In the genomic region with DNA sequence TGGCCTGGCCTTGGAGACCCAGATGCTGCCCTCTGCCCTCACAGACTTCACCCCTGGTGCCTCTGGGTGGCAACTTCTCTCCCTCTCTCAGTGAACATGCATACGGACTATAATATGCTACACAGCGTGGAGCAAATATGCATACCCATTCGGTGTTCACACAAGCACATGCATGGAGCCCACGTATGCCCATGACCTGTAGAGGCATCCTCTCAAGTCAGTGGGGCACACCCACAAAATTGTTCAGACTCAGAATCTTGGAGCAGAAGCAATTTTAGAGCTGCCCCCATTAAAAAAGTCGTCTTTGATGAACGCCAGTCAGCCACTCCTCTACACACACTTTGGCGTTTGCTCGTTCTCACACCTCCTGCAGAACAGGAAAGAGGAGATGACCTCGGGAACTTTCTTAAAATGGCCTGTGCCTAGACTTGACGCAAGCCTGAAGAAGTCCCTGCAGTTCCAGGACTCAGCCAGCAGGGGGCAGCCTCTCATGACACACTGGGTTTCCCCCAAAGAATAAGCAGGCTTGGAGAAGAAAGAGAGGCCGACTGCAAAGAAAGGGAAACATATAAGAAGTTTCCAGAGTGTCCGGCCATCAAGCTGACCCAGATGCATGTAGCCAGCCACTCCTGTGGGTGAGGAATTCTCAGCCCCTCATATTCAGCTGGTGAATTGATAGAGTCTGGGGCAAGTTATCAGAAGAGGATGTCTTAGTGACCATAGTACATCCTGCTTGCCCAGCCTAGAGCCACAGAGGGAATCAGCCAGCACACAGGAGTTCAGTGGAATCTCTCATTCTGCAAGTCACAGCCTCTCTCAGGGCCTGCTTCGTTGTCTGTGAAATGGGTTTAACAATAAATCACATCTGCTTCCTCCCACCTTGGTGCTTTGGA, we compare ENCODE assay signal across 8 cellular contexts. TPM values are rescaled to one million over a fixed set of nuclear protein-coding genes. Genes with fewer than 3 reads are reported as not detected.
A peak's percentile ranks its signal among the peaks of the same experiment; 100 is the strongest.
DNase-seq lines count a peak whose midpoint lies in the region; ATAC-seq and TF ChIP-seq lines count a peak whose summit lies in the region.

No MANE protein-coding gene starts in this region.

- TF ChIP-seq CTCF in GM10266 (IDR thresholded peaks at IDR 0.05; ENCODE audit: control insufficient read depth, insufficient read depth, low read depth, missing control alignments) (peak; percentile 85), mesothelial cell of epicardium (IDR thresholded peaks at IDR 0.05; ENCODE audit: unreplicated experiment) (peak; percentile 90)

- H3K27me3 Mint-ChIP-seq in activated CD4-positive, alpha-beta memory T cell treated with anti-CD3 and anti-CD28 coated beads, Interleukin-2, amount 10 ng/mL, durations not matched to agents 7 days and 5 days = no peaks in the 10 kb centered on the region
- no peaks in the 10 kb centered on the region for H3K27me3 Mint-ChIP-seq in mesothelial cell of epicardium (ENCODE audit: low read depth)

- POLR2A ChIA-PET in activated CD4-positive, alpha-beta memory T cell treated with anti-CD3 and anti-CD28 coated beads, Interleukin-2, amount 10 ng/mL, durations not matched to agents 7 days and 5 days (lab: Charles Lee) = no interaction called here

- H3K9me3 Mint-ChIP-seq in activated CD4-positive, alpha-beta memory T cell treated with anti-CD3 and anti-CD28 coated beads, Interleukin-2, amount 10 ng/mL, durations not matched to agents 7 days and 5 days = no peaks in the 10 kb centered on the region
- H3K9me3 Mint-ChIP-seq in mesothelial cell of epicardium = peaks cover 2% of the 10 kb centered on the region

- DNase-seq in GM10266 (ENCODE audit: extremely low spot score) (peak; percentile 64), NCI-H345 treated with DMSO at 0.1 percent for 48 hours (lab: John Stamatoyannopoulos, UW; ENCODE audit: unreplicated experiment) (peak; percentile 13), mesothelial cell of epicardium (ENCODE audit: low spot score in 2 of 2, unreplicated experiment in 2 of 2) (peak; percentile 37 to 82)
- DNase-seq in activated CD4-positive, alpha-beta memory T cell treated with anti-CD3 and anti-CD28 coated beads, Interleukin-2, amount 10 ng/mL, durations not matched to agents 7 days and 5 days = peak; percentile 74
- peak; percentile 67 for DNase-seq in effector CD8-positive, alpha-beta T cell (lab: John Stamatoyannopoulos, UW)
- peak; percentile 34 to 55 for DNase-seq in stimulated activated CD8-positive, alpha-beta memory T cell treated with anti-CD3 and anti-CD28 coated beads, Interleukin-15, amount 100 ng/mL, for 48 hours (ENCODE audit: low read depth in 2 of 2)

- peaks cover 7% of the 10 kb centered on the region for H3K4me1 Mint-ChIP-seq in activated CD4-positive, alpha-beta memory T cell treated with anti-CD3 and anti-CD28 coated beads, Interleukin-2, amount 10 ng/mL, durations not matched to agents 7 days and 5 days
- no peaks in the 10 kb centered on the region for H3K4me1 Mint-ChIP-seq in mesothelial cell of epicardium

- no peak overlapping the region for H3K27ac Mint-ChIP-seq in activated CD4-positive, alpha-beta memory T cell treated with anti-CD3 and anti-CD28 coated beads, Interleukin-2, amount 10 ng/mL, durations not matched to agents 7 days and 5 days
- H3K27ac Mint-ChIP-seq in mesothelial cell of epicardium = no peak overlapping the region

- no peak overlapping the region for H3K4me3 Mint-ChIP-seq in activated CD4-positive, alpha-beta memory T cell treated with anti-CD3 and anti-CD28 coated beads, Interleukin-2, amount 10 ng/mL, durations not matched to agents 7 days and 5 days
- H3K4me3 Mint-ChIP-seq in mesothelial cell of epicardium = no peak overlapping the region

- no peaks in the 10 kb centered on the region for H3K36me3 Mint-ChIP-seq in activated CD4-positive, alpha-beta memory T cell treated with anti-CD3 and anti-CD28 coated beads, Interleukin-2, amount 10 ng/mL, durations not matched to agents 7 days and 5 days (ENCODE audit: low read depth)
- H3K36me3 Mint-ChIP-seq in mesothelial cell of epicardium = no peaks in the 10 kb centered on the region

- CTCF ChIA-PET in activated CD4-positive, alpha-beta memory T cell treated with anti-CD3 and anti-CD28 coated beads, Interleukin-2, amount 10 ng/mL, durations not matched to agents 7 days and 5 days (lab: Charles Lee) = interaction anchor here (0.5 to 4.8 kb wide), 17 partner anchors 11 to 424 kb away, joined by 3 to 28 read pairs (median 3); a partner anchor contains a TSS

- peak; percentile 49 for ATAC-seq in HG02610 (IDR thresholded peaks at IDR 0.05; ENCODE audit: unreplicated experiment)
- ATAC-seq in HG03469 (IDR thresholded peaks at IDR 0.05; ENCODE audit: unreplicated experiment) = no peak

RNA-seq across cellular contexts. Expression of a gene that starts 17.3 kb away (rescaled TPM):
- under 1 TPM; 0.15 TPM for total RNA-seq in activated CD4-positive, alpha-beta memory T cell treated with anti-CD3 and anti-CD28 coated beads, Interleukin-2, amount 10 ng/mL, durations not matched to agents 7 days and 5 days
- 0.29 to 0.54 TPM (median 0.33 TPM) in 3 replicates for total RNA-seq in mesothelial cell of epicardium

Comparison
In these comparisons a context has a peak if more than half of its experiments do, and no peak if none do; other contexts are left out.
1. DNase-seq: peak in every context shown above with its lines; median percentile 74 in activated CD4-positive, alpha-beta memory T cell treated with anti-CD3 and anti-CD28 coated beads, Interleukin-2, amount 10 ng/mL, durations not matched to agents 7 days and 5 days; 67 in effector CD8-positive, alpha-beta T cell; 64 in GM10266; 60 in mesothelial cell of epicardium; 44 in stimulated activated CD8-positive, alpha-beta memory T cell treated with anti-CD3 and anti-CD28 coated beads, Interleukin-15, amount 100 ng/mL, for 48 hours; 13 in NCI-H345 treated with DMSO at 0.1 percent for 48 hours.